ENCODE assay signal across 29 cellular contexts in the genomic region with DNA sequence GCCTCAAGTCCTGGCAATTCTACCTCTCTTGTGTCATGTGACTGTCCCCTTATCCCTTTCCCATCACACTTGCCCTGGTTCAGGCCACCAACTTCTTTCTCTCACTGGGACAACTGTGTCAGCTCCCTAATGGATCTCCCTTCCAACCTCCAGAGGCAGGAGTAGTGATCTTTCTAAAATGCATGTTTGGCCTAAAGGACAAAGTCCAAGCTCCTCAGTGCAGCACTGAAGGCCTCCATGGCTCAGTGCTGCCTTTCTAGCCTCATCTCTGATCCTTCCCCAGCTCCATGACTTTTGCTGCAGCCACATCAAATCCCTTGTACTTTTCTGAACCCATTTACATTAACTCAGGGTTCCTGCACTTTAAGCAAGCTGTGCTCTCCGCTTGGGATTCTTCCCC.
"Had no signal": no experiment of that assay in that cellular context is flagged by ENCODE, and none has a peak within 500 bp of the region (broad histone marks: within the 10 kb centered on the region; RNA-seq: fewer than 3 reads in every experiment).

No MANE protein-coding gene starts in this region.

- H3K4me3 Mint-ChIP-seq: natural killer cell treated with Interleukin-12 subunit alpha and Interleukin-12 subunit beta and Interleukin-15 and Interleukin-18, amount 100 ng/mL, for 72 hours; nephron progenitor cell; neural progenitor cell; stimulated activated effector memory CD8-positive, alpha-beta T cell treated with anti-CD3 and anti-CD28 coated beads, Interleukin-12 subunit alpha, Interleukin-12 subunit beta, amount 100 ng/mL, for 72 hours; stimulated activated naive B cell treated with anti-CD40 and anti-IgM and Interleukin-4, amounts not matched to agents 10 μg/mL and 1 μg/mL and 100 μg/mL, for 72 hours; stimulated activated naive CD8-positive, alpha-beta T cell treated with anti-CD3 and anti-CD28 coated beads, Interleukin-15, Interleukin-2, amounts not matched to agents 100 ng/mL and 50 ng/mL, for 24 hours had no signal

- H3K79me2 ChIP-seq: parathyroid adenoma had no signal

- H3K4me1 Mint-ChIP-seq: stimulated activated effector memory CD8-positive, alpha-beta T cell treated with anti-CD3 and anti-CD28 coated beads, Interleukin-12 subunit alpha, Interleukin-12 subunit beta, amount 100 ng/mL, for 72 hours had no signal

- H3K27me3 Mint-ChIP-seq: progenitor cell of endocrine pancreas had no signal

- H3K36me3 Mint-ChIP-seq: natural killer cell treated with Interleukin-12 subunit alpha and Interleukin-12 subunit beta and Interleukin-15 and Interleukin-18, amount 100 ng/mL, for 72 hours; stimulated activated effector memory CD8-positive, alpha-beta T cell treated with anti-CD3 and anti-CD28 coated beads, Interleukin-12 subunit alpha, Interleukin-12 subunit beta, amount 100 ng/mL, for 72 hours; stimulated activated naive B cell treated with anti-CD40 and anti-IgM and Interleukin-4, amounts not matched to agents 10 μg/mL and 1 μg/mL and 100 μg/mL, for 72 hours had no signal

- H3K4me2 ChIP-seq: neural progenitor cell had no signal

- H3K27ac Mint-ChIP-seq: natural killer cell treated with Interleukin-12 subunit alpha and Interleukin-12 subunit beta and Interleukin-15 and Interleukin-18, amount 100 ng/mL, for 72 hours; nephron progenitor cell; neural progenitor cell; progenitor cell of endocrine pancreas; stimulated activated effector memory CD8-positive, alpha-beta T cell treated with anti-CD3 and anti-CD28 coated beads, Interleukin-12 subunit alpha, Interleukin-12 subunit beta, amount 100 ng/mL, for 72 hours; stimulated activated naive B cell treated with anti-CD40 and anti-IgM and Interleukin-4, amounts not matched to agents 10 μg/mL and 1 μg/mL and 100 μg/mL, for 72 hours; stimulated activated naive CD8-positive, alpha-beta T cell treated with anti-CD3 and anti-CD28 coated beads, Interleukin-15, Interleukin-2, amounts not matched to agents 100 ng/mL and 50 ng/mL, for 24 hours had no signal

- H3K27ac ChIP-seq: neural progenitor cell, ovary, parathyroid adenoma, psoas muscle, right lobe of liver, sigmoid colon, stomach, thoracic aorta, thyroid gland, tibial nerve, upper lobe of left lung, vagina had no signal

- H3K4me1 ChIP-seq: neural progenitor cell, parathyroid adenoma, psoas muscle, right lobe of liver, sigmoid colon, stomach, thyroid gland, tibial nerve, upper lobe of left lung, vagina had no signal

- H3K36me3 ChIP-seq: neural progenitor cell, ovary, right lobe of liver, stomach, thoracic aorta, thyroid gland, vagina had no signal

- DNase-seq: nephron progenitor cell; occipital lobe; ovary; posterior cingulate gyrus; psoas muscle; right cardiac atrium; right lobe of liver; sigmoid colon; small intestine; stimulated activated CD4-positive, alpha-beta T cell treated with anti-CD3 and anti-CD28 coated beads, Interleukin-15, amount 100 ng/mL, for 24 hours; stimulated activated CD4-positive, alpha-beta T cell treated with anti-CD3 and anti-CD28 coated beads, Interleukin-2, amount 100 ng/mL, for 24 hours; stimulated activated CD4-positive, alpha-beta T cell treated with anti-CD3 and anti-CD28 coated beads, Interleukin-2, amount 100 ng/mL, for 48 hours; stimulated activated CD4-positive, alpha-beta T cell treated with anti-CD3 and anti-CD28 coated beads, Interleukin-4, amount 100 ng/mL, for 24 hours; stimulated activated naive B cell treated with anti-CD40 and anti-IgM and Interleukin-4, amounts not matched to agents 10 μg/mL and 1 μg/mL and 100 μg/mL, for 72 hours; stimulated activated naive CD4-positive, alpha-beta T cell treated with Interleukin-2 at 50 U/mL for 16 hours; stomach; thyroid gland; trophoblast cell; upper lobe of left lung had no signal

- H3K9me3 ChIP-seq: ovary, right lobe of liver, sigmoid colon, stomach, thoracic aorta, thyroid gland, tibial nerve, upper lobe of left lung, vagina had no signal

- H3K27me3 ChIP-seq: neural progenitor cell, ovary, right lobe of liver, sigmoid colon, stomach, thyroid gland, tibial nerve, upper lobe of left lung, vagina had no signal

- H2AFZ ChIP-seq: neural progenitor cell, parathyroid adenoma had no signal

- FAIRE-seq: small intestine, urothelium cell line had no signal

- H3K9ac ChIP-seq: neural progenitor cell, parathyroid adenoma had no signal

- H3K4me3 ChIP-seq: neural progenitor cell, ovary, psoas muscle, right lobe of liver, sigmoid colon, stomach, thoracic aorta, thyroid gland, tibial nerve, upper lobe of left lung, vagina had no signal

- H3K9me3 Mint-ChIP-seq: natural killer cell treated with Interleukin-12 subunit alpha and Interleukin-12 subunit beta and Interleukin-15 and Interleukin-18, amount 100 ng/mL, for 72 hours; stimulated activated effector memory CD8-positive, alpha-beta T cell treated with anti-CD3 and anti-CD28 coated beads, Interleukin-12 subunit alpha, Interleukin-12 subunit beta, amount 100 ng/mL, for 72 hours; stimulated activated naive CD8-positive, alpha-beta T cell treated with anti-CD3 and anti-CD28 coated beads, Interleukin-15, Interleukin-2, amounts not matched to agents 100 ng/mL and 50 ng/mL, for 24 hours had no signal
